Comparison of ENCODE assay signal across 8 cellular contexts in the genomic region with DNA sequence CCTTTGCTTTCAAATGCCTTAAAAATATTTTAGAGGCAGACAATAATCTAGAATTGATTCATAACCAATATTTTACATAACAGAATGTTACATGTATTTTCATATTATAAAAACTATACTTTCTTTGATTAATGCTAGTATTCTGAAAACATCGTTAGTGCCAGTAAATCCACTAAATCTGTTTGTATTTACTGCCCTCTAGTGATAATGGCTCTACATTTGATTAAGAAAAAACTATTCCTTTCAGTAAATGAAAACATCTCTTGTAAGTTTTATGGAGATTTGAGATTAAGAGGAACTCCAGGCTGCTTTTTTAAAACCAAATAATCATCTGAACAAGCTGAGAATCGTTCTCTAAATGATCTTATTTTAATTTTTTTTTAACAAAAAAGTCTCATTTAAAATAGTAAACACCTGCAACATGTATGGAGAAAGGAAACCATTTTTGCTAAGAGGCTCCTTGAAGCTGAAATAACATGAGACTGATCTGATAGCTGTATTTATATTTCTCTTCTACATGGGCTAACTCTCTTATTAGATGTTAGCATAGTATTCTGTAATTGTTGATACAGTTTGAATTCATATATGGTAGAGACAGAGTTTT.
A peak's percentile ranks its signal among the peaks of the same experiment; 100 is the strongest.
DNase-seq lines count a peak whose midpoint lies in the region; ATAC-seq, FAIRE-seq and TF ChIP-seq lines count a peak whose summit lies in the region.

No MANE protein-coding gene starts in this region.

- POLR2A ChIA-PET in K562 (lab: Yijun Ruan, JAX) = no interaction called here
- POLR2A ChIA-PET in activated CD4-positive, alpha-beta memory T cell treated with anti-CD3 and anti-CD28 coated beads, Interleukin-2, amount 10 ng/mL, durations not matched to agents 7 days and 5 days (lab: Charles Lee) = no interaction called here

- no peak for FAIRE-seq in K562 (lab: Jason Lieb, UNC)

- H3K4me1 ChIP-seq in K562 (replicated peaks in 1 of 2; ENCODE audit: control insufficient read depth in 2 of 2, insufficient read depth in 2 of 2, low read length in 2 of 2) = no peaks in the 10 kb centered on the region

- in situ Hi-C loops in K562 (cut with MboI) = no loop called here

- no peaks in the 10 kb centered on the region for H4K20me1 ChIP-seq in K562 (replicated peaks; ENCODE audit: control insufficient read depth, insufficient read depth, low read length)

- peaks cover 58% of the 10 kb centered on the region for H3K4me1 Mint-ChIP-seq in activated CD4-positive, alpha-beta memory T cell treated with anti-CD3 and anti-CD28 coated beads, Interleukin-2, amount 10 ng/mL, durations not matched to agents 7 days and 5 days

- H3K4me3 Mint-ChIP-seq in activated CD4-positive, alpha-beta memory T cell treated with anti-CD3 and anti-CD28 coated beads, Interleukin-2, amount 10 ng/mL, durations not matched to agents 7 days and 5 days = no peak overlapping the region

- H3K36me3 Mint-ChIP-seq in activated CD4-positive, alpha-beta memory T cell treated with anti-CD3 and anti-CD28 coated beads, Interleukin-2, amount 10 ng/mL, durations not matched to agents 7 days and 5 days (ENCODE audit: low read depth) = peaks cover 50% of the 10 kb centered on the region

- no peak for TF ChIP-seq EP300 in K562 (IDR thresholded peaks at IDR 0.05; ENCODE audit: low read length)

- TF ChIP-seq CTCF in K562 (IDR thresholded peaks at IDR 0.05 in 2 of 3, conservative IDR thresholded peaks at IDR 0.05 in 1 of 3; ENCODE audit: insufficient read depth in 2 of 3, low read depth in 1 of 3, low read length in 3 of 3) = peak in 1 of 3 experiments; percentile 59; a peak in 2 of 6 replicates

- H3K27me3 ChIP-seq in K562 (ENCODE audit: control insufficient read depth in 2 of 2, insufficient read depth in 2 of 2, low read length in 2 of 2) = no peaks in the 10 kb centered on the region

- H3K79me2 ChIP-seq in K562 (ENCODE audit: control insufficient read depth, insufficient read depth, low read length) = no peaks in the 10 kb centered on the region

- H3K9me3 ChIP-seq in K562 (replicated peaks; ENCODE audit: control insufficient read depth, insufficient read depth, low read depth, low read length) = no peaks in the 10 kb centered on the region

- H3K27ac ChIP-seq in K562 (ENCODE audit: extremely low read depth, low read depth, low read length) = no peak overlapping the region

- no TSS peak for BruUV-seq in K562 (replicated peaks; lab: Mats Ljungman, UMichigan)

- H3K4me3 ChIP-seq in K562 = no peak overlapping the region

- intact Hi-C loops in K562 (cut with micrococcal nuclease) = loop anchor here (2.0 kb wide), 1 partner anchor 117 kb away; no protein-coding TSS in a partner anchor

- peak; percentile 14 for DNase-seq in COR-L47 (lab: John Stamatoyannopoulos, UW)
- DNase-seq in Kasumi-1 (lab: John Stamatoyannopoulos, UW) = peak; percentile 33 to 38
- peak in 2 of 4 experiments; percentile 5 to 8 for DNase-seq in K562 (ENCODE audit: extremely low read depth in 1 of 4, low spot score in 3 of 4)
- DNase-seq in lung microvascular endothelial cell (ENCODE audit: low read depth in 2 of 2) = peak; percentile 24 to 26
- DNase-seq in activated CD4-positive, alpha-beta memory T cell treated with anti-CD3 and anti-CD28 coated beads, Interleukin-2, amount 10 ng/mL, durations not matched to agents 7 days and 5 days = no peak
- no peak for DNase-seq in activated naive CD4-positive, alpha-beta T cell treated with anti-CD3 and anti-CD28 coated beads, Interleukin-2, amount 50 U/mL, for 16 hours

- no peaks in the 10 kb centered on the region for H3K9me1 ChIP-seq in K562 (ENCODE audit: control insufficient read depth, insufficient read depth, low read length)

- CTCF ChIA-PET in K562 (lab: Yijun Ruan, JAX; ENCODE audit: low intra/inter-chr PET ratio) = interaction anchor here (0.6 to 1.9 kb wide), 3 partner anchors 116 to 1274 kb away, joined by 3 to 11 read pairs (median 5); no protein-coding TSS in a partner anchor
- CTCF ChIA-PET in activated CD4-positive, alpha-beta memory T cell treated with anti-CD3 and anti-CD28 coated beads, Interleukin-2, amount 10 ng/mL, durations not matched to agents 7 days and 5 days (lab: Charles Lee) = interaction anchor here (0.9 to 1.9 kb wide), 5 partner anchors 11 to 167 kb away, joined by 4 to 7 read pairs (median 5); no protein-coding TSS in a partner anchor

- H3K27me3 Mint-ChIP-seq in activated CD4-positive, alpha-beta memory T cell treated with anti-CD3 and anti-CD28 coated beads, Interleukin-2, amount 10 ng/mL, durations not matched to agents 7 days and 5 days = no peaks in the 10 kb centered on the region

- no peak overlapping the region for H3K27ac Mint-ChIP-seq in activated CD4-positive, alpha-beta memory T cell treated with anti-CD3 and anti-CD28 coated beads, Interleukin-2, amount 10 ng/mL, durations not matched to agents 7 days and 5 days

- no peak overlapping the region for H2AFZ ChIP-seq in K562 (ENCODE audit: low read depth, low read length)

- 0% methylated on average over 2 of the region's 2 CpGs for WGBS in K562 (ENCODE audit: insufficient coverage, low coverage, missing lambda C conversion rate)

- H3K9ac ChIP-seq in K562 (ENCODE audit: insufficient read depth in 1 of 2, low read depth in 2 of 2, low read length in 2 of 2) = no peak overlapping the region

- H3K36me3 ChIP-seq in K562 (ENCODE audit: control insufficient read depth, insufficient read depth, low read length) = no peaks in the 10 kb centered on the region

- TF ChIP-seq RAD21 in K562 (CRISPR knock-in tag; conservative IDR thresholded peaks at IDR 0.05 in 1 of 2, IDR thresholded peaks at IDR 0.05 in 1 of 2) = peak; percentile 43 to 54; a peak in 3 of 4 replicates

- H3K9me3 Mint-ChIP-seq in activated CD4-positive, alpha-beta memory T cell treated with anti-CD3 and anti-CD28 coated beads, Interleukin-2, amount 10 ng/mL, durations not matched to agents 7 days and 5 days = peaks cover 13% of the 10 kb centered on the region

- no peak overlapping the region for H3K4me2 ChIP-seq in K562 (ENCODE audit: insufficient read depth, low read length)

- ATAC-seq in K562 (no peak), GM19463 (IDR thresholded peaks at IDR 0.05; ENCODE audit: unreplicated experiment) (no peak), GM21737 (IDR thresholded peaks at IDR 0.05; ENCODE audit: unreplicated experiment) (no peak)

- TF ChIP-seq POLR2A in K562 (conservative IDR thresholded peaks at IDR 0.05) = no peak

TF ChIP-seq in K562, 482 proteins besides CTCF, POLR2A, EP300 and RAD21:
- TF ChIP-seq, protein P1, sequence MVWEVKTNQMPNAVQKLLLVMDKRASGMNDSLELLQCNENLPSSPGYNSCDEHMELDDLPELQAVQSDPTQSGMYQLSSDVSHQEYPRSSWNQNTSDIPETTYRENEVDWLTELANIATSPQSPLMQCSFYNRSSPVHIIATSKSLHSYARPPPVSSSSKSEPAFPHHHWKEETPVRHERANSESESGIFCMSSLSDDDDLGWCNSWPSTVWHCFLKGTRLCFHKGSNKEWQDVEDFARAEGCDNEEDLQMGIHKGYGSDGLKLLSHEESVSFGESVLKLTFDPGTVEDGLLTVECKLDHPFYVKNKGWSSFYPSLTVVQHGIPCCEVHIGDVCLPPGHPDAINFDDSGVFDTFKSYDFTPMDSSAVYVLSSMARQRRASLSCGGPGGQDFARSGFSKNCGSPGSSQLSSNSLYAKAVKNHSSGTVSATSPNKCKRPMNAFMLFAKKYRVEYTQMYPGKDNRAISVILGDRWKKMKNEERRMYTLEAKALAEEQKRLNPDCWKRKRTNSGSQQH (CRISPR knock-in tag; IDR thresholded peaks at IDR 0.05) = no peak
TF ChIP-seq in K562: peak in this region for 0.

Comparison
In these comparisons a context has a peak if more than half of its experiments do, and no peak if none do; other contexts are left out.
1. DNase-seq: peak in COR-L47 (single experiment), Kasumi-1 (2 of 2) and lung microvascular endothelial cell (2 of 2); none in activated CD4-positive, alpha-beta memory T cell treated with anti-CD3 and anti-CD28 coated beads, Interleukin-2, amount 10 ng/mL, durations not matched to agents 7 days and 5 days (single experiment) and activated naive CD4-positive, alpha-beta T cell treated with anti-CD3 and anti-CD28 coated beads, Interleukin-2, amount 50 U/mL, for 16 hours (single experiment).